10 cellular contexts compared by ENCODE assay signal in the genomic region with DNA sequence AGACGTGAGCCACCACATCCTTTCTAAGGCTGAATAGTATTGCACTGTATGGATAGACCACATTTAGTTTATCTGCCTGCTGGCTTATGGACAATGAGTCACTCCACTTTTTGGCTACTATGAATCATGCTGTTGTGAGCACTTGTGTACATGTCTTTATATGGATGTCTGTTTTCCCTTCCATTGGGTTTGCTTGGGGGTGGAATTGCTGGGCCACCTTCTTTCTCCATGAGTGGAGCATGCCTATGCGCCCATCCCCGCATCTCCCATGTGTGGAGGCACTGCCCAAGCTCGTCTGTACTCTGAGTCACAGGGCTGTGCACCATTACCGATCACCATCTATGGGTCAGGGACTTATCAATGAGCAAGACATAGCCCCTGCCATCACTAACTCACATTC.
A peak's percentile ranks its signal among the peaks of the same experiment; 100 is the strongest.
DNase-seq lines count a peak whose midpoint lies in the region; ATAC-seq lines count a peak whose summit lies in the region.
"Had no signal": no experiment of that assay in that cellular context is flagged by ENCODE, and none has a peak within 500 bp of the region (broad histone marks: within the 10 kb centered on the region; RNA-seq: fewer than 3 reads in every experiment).

No MANE protein-coding gene starts in this region.

- no peak for ATAC-seq in HG03571 (IDR thresholded peaks at IDR 0.05; ENCODE audit: unreplicated experiment)

- DNase-seq in SIG-M5 treated with dmso at 0.1 percent for 504 hours (lab: John Stamatoyannopoulos, UW; ENCODE audit: unreplicated experiment) (peak; percentile 49), SIG-M5 (lab: John Stamatoyannopoulos, UW) (no peak), MV-4-11 (lab: John Stamatoyannopoulos, UW) (peak; percentile 96), dedifferentiated amniotic fluid mesenchymal stem cell (ENCODE audit: extremely low spot score) (peak; percentile 54), renal cortical epithelial cell (ENCODE audit: low read depth) (peak; percentile 98), UCSD-AML1 (lab: John Stamatoyannopoulos, UW; ENCODE audit: unreplicated experiment) (no peak), epidermal melanocyte (ENCODE audit: insufficient read length, low spot score) (no peak)
- DNase-seq: 8988T, small intestine had no signal

Comparison
In these comparisons a context has a peak if more than half of its experiments do, and no peak if none do; other contexts are left out.
1. DNase-seq: peak in SIG-M5 treated with dmso at 0.1 percent for 504 hours (single experiment), MV-4-11 (single experiment), dedifferentiated amniotic fluid mesenchymal stem cell (single experiment) and renal cortical epithelial cell (single experiment); none in SIG-M5 (single experiment), UCSD-AML1 (single experiment) and epidermal melanocyte (single experiment).